Comparison of ENCODE assay signal across 6 cellular contexts in genomic region chr1:171941920-171942319, GRCh38.
"Had no signal": no experiment of that assay in that cellular context is flagged by ENCODE, and none has a peak within 500 bp of the region (broad histone marks: within the 10 kb centered on the region; RNA-seq: fewer than 3 reads in every experiment).

No MANE protein-coding gene starts in this region.

- H3K27ac Mint-ChIP-seq: H9 had no signal

- H3K4me3 Mint-ChIP-seq: GM23338, H9 had no signal

- DNase-seq: H9, HCEC 1CT, IMR-90, KG1 had no signal

- H3K9me3 Mint-ChIP-seq: GM23338, H9 had no signal

- ATAC-seq: GM23338, K562 had no signal
